10 cellular contexts compared by ENCODE assay signal in the genomic region with DNA sequence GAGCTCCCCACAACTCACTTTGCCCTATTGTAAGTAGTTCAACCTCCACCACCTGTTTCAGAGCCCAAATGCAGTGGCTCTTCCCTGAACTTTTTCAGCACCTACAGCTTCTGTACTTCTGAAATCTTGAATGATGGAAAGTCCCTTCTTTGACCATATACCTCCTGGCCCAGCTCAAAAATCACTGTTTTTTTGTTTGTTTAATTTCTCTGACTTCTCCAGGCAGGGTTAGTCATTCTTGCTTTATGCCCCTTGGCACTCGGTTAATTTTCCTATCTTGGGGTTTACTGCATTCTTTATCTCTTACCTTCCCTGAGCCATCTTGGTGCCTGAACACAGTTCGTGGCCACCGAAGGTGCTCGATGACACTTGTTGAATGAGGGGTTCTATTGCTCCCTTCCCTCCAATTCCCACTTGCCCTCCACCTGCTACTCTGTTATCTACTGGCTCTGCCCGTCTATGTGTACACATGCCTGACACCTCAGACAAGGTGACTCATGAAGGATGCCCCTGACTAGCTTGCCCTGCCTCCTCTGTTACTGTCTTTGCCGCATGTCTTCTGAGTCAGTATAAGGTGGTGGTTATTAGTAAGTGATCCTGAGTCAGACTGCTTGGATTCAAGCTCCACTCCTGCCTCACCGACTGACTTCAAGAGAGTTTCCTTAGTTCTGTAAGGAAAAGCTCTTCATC. TPM values are rescaled to one million over a fixed set of nuclear protein-coding genes. Genes with fewer than 3 reads are reported as not detected.
A peak's percentile ranks its signal among the peaks of the same experiment; 100 is the strongest.
DNase-seq lines count a peak whose midpoint lies in the region; ATAC-seq and FAIRE-seq lines count a peak whose summit lies in the region.
"Had no signal": no experiment of that assay in that cellular context is flagged by ENCODE, and none has a peak within 500 bp of the region (broad histone marks: within the 10 kb centered on the region; RNA-seq: fewer than 3 reads in every experiment).

No MANE protein-coding gene starts in this region.

- no peaks in the 10 kb centered on the region for H3K36me3 ChIP-seq in CD4-positive, CD25-positive, alpha-beta regulatory T cell (ENCODE audit: control insufficient read depth, insufficient read depth, low read length)

- no peak overlapping the region for H3K4me3 Mint-ChIP-seq in CD4-positive, CD25-positive, alpha-beta regulatory T cell

- no peaks in the 10 kb centered on the region for H3K36me3 Mint-ChIP-seq in CD4-positive, CD25-positive, alpha-beta regulatory T cell

- no peaks in the 10 kb centered on the region for H3K9me3 ChIP-seq in CD4-positive, CD25-positive, alpha-beta regulatory T cell (ENCODE audit: control insufficient read depth in 2 of 2, low read length in 2 of 2)

- H3K4me1 Mint-ChIP-seq in CD4-positive, CD25-positive, alpha-beta regulatory T cell, result no peaks in the 10 kb centered on the region

- H3K9me3 Mint-ChIP-seq in CD4-positive, CD25-positive, alpha-beta regulatory T cell, result no peaks in the 10 kb centered on the region

- no peaks in the 10 kb centered on the region for H3K4me1 ChIP-seq in CD4-positive, CD25-positive, alpha-beta regulatory T cell (ENCODE audit: control insufficient read depth, insufficient read depth, low read length, poor library complexity, severe bottlenecking)

- peak; percentile 76 to 81 for ATAC-seq in CD4-positive, CD25-positive, alpha-beta regulatory T cell (ENCODE audit: low read depth in 2 of 2)
- no peak for ATAC-seq in GM18867 (IDR thresholded peaks at IDR 0.05; ENCODE audit: unreplicated experiment)
- ATAC-seq in HG02840 (IDR thresholded peaks at IDR 0.05; ENCODE audit: low FRiP score, unreplicated experiment), result no peak

- no peak for FAIRE-seq in HTR-8/SVneo (lab: Jason Lieb, UNC)
- FAIRE-seq: GM12891 had no signal

- DNase-seq in CD4-positive, CD25-positive, alpha-beta regulatory T cell, result peak in 1 of 3 donors; percentile 33
- peak; percentile 71 for DNase-seq in HTR-8/SVneo (ENCODE audit: insufficient read length, low spot score)
- peak; percentile 97 for DNase-seq in amniotic epithelial cell (ENCODE audit: low read depth)
- peak; percentile 78 for DNase-seq in non-pigmented ciliary epithelial cell (ENCODE audit: low read depth)
- no peak for DNase-seq in SKM-1 treated with dmso at 0.1 percent for 144 hours (lab: John Stamatoyannopoulos, UW; ENCODE audit: unreplicated experiment)
- DNase-seq in NCI-H187 treated with DMSO at 0.1 percent for 48 hours (lab: John Stamatoyannopoulos, UW), result no peak
- DNase-seq: NCI-H748 treated with DMSO at 0.1 percent for 48 hours had no signal

- no peak overlapping the region for H3K4me3 ChIP-seq in CD4-positive, CD25-positive, alpha-beta regulatory T cell (ENCODE audit: low read depth, low read length)

- no peaks in the 10 kb centered on the region for H3K27me3 ChIP-seq in CD4-positive, CD25-positive, alpha-beta regulatory T cell (ENCODE audit: control insufficient read depth, insufficient read depth, low read length)

- H3K27ac Mint-ChIP-seq in CD4-positive, CD25-positive, alpha-beta regulatory T cell, result peak overlapping the region in 1 of 3 donors; percentile 44

- H3K27ac ChIP-seq in CD4-positive, CD25-positive, alpha-beta regulatory T cell (ENCODE audit: insufficient read depth, low read length, poor library complexity, severe bottlenecking), result no peak overlapping the region

- H3K27me3 Mint-ChIP-seq in CD4-positive, CD25-positive, alpha-beta regulatory T cell, result no peaks in the 10 kb centered on the region

RNA-seq across cellular contexts. Expression of gene AMHR2, which starts 4.4 kb away (rescaled TPM):
- total RNA-seq in CD4-positive, CD25-positive, alpha-beta regulatory T cell, result not detected
- not detected for polyA plus RNA-seq in CD4-positive, CD25-positive, alpha-beta regulatory T cell

RNA-seq across cellular contexts. Expression of gene PRR13, which starts 13.5 kb away (rescaled TPM):
- total RNA-seq in CD4-positive, CD25-positive, alpha-beta regulatory T cell, result 187 TPM
- polyA plus RNA-seq in CD4-positive, CD25-positive, alpha-beta regulatory T cell, result 100 to 1,000 TPM; 525 to 639 (median 574) TPM

RNA-seq across cellular contexts. Expression of gene PCBP2, which starts 23.9 kb away (rescaled TPM):
- 931 TPM for total RNA-seq in CD4-positive, CD25-positive, alpha-beta regulatory T cell
- polyA plus RNA-seq in CD4-positive, CD25-positive, alpha-beta regulatory T cell, result 100 to 1,000 TPM; 113 to 150 (median 134) TPM

RNA-seq across cellular contexts. Expression of gene SP1, which starts 48.1 kb away (rescaled TPM):
- total RNA-seq in CD4-positive, CD25-positive, alpha-beta regulatory T cell, result 79.0 TPM
- polyA plus RNA-seq in CD4-positive, CD25-positive, alpha-beta regulatory T cell, result 1 to 10 TPM; 8.1 to 9.3 (median 8.2) TPM

Comparison
In these comparisons a context has a peak if more than half of its experiments do, and no peak if none do; other contexts are left out.
1. ATAC-seq: peak in CD4-positive, CD25-positive, alpha-beta regulatory T cell (2 of 2); none in GM18867 (single experiment) and HG02840 (single experiment).
2. DNase-seq: peak in HTR-8/SVneo (single experiment), amniotic epithelial cell (single experiment) and non-pigmented ciliary epithelial cell (single experiment); none in SKM-1 treated with dmso at 0.1 percent for 144 hours (single experiment) and NCI-H187 treated with DMSO at 0.1 percent for 48 hours (single experiment).